ENCODE assay signal across 17 cellular contexts in genomic region chr9:127812009-127812408, GRCh38. TPM values are rescaled to one million over a fixed set of nuclear protein-coding genes. Genes with fewer than 3 reads are reported as not detected.
"Had no signal": no experiment of that assay in that cellular context is flagged by ENCODE, and none has a peak within 500 bp of the region (broad histone marks: within the 10 kb centered on the region; RNA-seq: fewer than 3 reads in every experiment).

No MANE protein-coding gene starts in this region.

- H3K4me1 ChIP-seq: upper lobe of right lung had no signal

- H3K4me1 Mint-ChIP-seq: naive thymus-derived CD4-positive, alpha-beta T cell had no signal

- H3K4me2 ChIP-seq: smooth muscle cell had no signal

- H3K4me3 Mint-ChIP-seq: dendritic cell treated with granulocyte-macrophage colony-stimulating factor and Interleukin-4, amounts not matched to agents 40 ng/mL and 50 ng/mL, for 4 days; effector memory CD8-positive, alpha-beta T cell; naive thymus-derived CD4-positive, alpha-beta T cell had no signal

- H3K27ac ChIP-seq: heart left ventricle, neutrophil, right atrium auricular region, tibial artery, upper lobe of right lung, vagina had no signal

- H3K27me3 Mint-ChIP-seq: dendritic cell treated with granulocyte-macrophage colony-stimulating factor and Interleukin-4, amounts not matched to agents 40 ng/mL and 50 ng/mL, for 4 days; effector memory CD8-positive, alpha-beta T cell; naive thymus-derived CD4-positive, alpha-beta T cell had no signal

- H3K27me3 ChIP-seq: heart left ventricle, neutrophil, right atrium auricular region, tibial artery, upper lobe of right lung, vagina had no signal

- H3K4me3 ChIP-seq: heart left ventricle, right atrium auricular region, smooth muscle cell, tibial artery, upper lobe of right lung, vagina had no signal

- ATAC-seq: effector memory CD8-positive, alpha-beta T cell; heart left ventricle; left lobe of liver; naive thymus-derived CD4-positive, alpha-beta T cell; stimulated activated naive CD8-positive, alpha-beta T cell treated with anti-CD3 and anti-CD28 coated beads, Interleukin-15, Interleukin-2, amounts not matched to agents 100 U/mL and 50 U/mL, for 24 hours; upper lobe of right lung had no signal

- H3K9me3 ChIP-seq: heart left ventricle, neutrophil, right atrium auricular region, tibial artery, upper lobe of right lung, vagina had no signal

- DNase-seq: effector memory CD8-positive, alpha-beta T cell; heart left ventricle; hypothalamus; kidney glomerular epithelial cell; naive thymus-derived CD4-positive, alpha-beta T cell; posterior cingulate gyrus; stimulated activated CD4-positive, alpha-beta T cell treated with anti-CD3 and anti-CD28 coated beads, Interleukin-2, amount 100 ng/mL, for 48 hours; stimulated activated naive CD8-positive, alpha-beta T cell treated with anti-CD3 and anti-CD28 coated beads, Interleukin-15, Interleukin-2, amounts not matched to agents 100 U/mL and 50 U/mL, for 24 hours; tibial artery; upper lobe of right lung had no signal

- H3K9me3 Mint-ChIP-seq: dendritic cell treated with granulocyte-macrophage colony-stimulating factor and Interleukin-4, amounts not matched to agents 40 ng/mL and 50 ng/mL, for 4 days; effector memory CD8-positive, alpha-beta T cell; naive thymus-derived CD4-positive, alpha-beta T cell had no signal

- H3K27ac Mint-ChIP-seq: dendritic cell treated with granulocyte-macrophage colony-stimulating factor and Interleukin-4, amounts not matched to agents 40 ng/mL and 50 ng/mL, for 4 days; effector memory CD8-positive, alpha-beta T cell; naive thymus-derived CD4-positive, alpha-beta T cell had no signal

RNA-seq across cellular contexts. Expression of gene SH2D3C, which starts 33.5 kb away (rescaled TPM):
- total RNA-seq: fibroblast of lung, smooth muscle cell had no signal
